In genomic region chr22:19117111-19117512, GRCh38 we compare ENCODE assay signal across 15 cellular contexts. TPM values are rescaled to one million over a fixed set of nuclear protein-coding genes. Genes with fewer than 3 reads are reported as not detected.
A peak's percentile ranks its signal among the peaks of the same experiment; 100 is the strongest.
DNase-seq lines count a peak whose midpoint lies in the region; ATAC-seq and TF ChIP-seq lines count a peak whose summit lies in the region.
"Had no signal": no experiment of that assay in that cellular context is flagged by ENCODE, and none has a peak within 500 bp of the region (broad histone marks: within the 10 kb centered on the region; RNA-seq: fewer than 3 reads in every experiment).

No MANE protein-coding gene starts in this region.

- peak overlapping the region; percentile 56 for H3K27ac Mint-ChIP-seq in CD4-positive, alpha-beta T cell
- peak overlapping the region; percentile 29 to 88 (median 60) for H3K27ac Mint-ChIP-seq in naive thymus-derived CD8-positive, alpha-beta T cell
- H3K27ac Mint-ChIP-seq: activated naive CD4-positive, alpha-beta T cell treated with anti-CD3 and anti-CD28 coated beads, Interleukin-2, amount 50 U/mL, for 72 hours had no signal

- DNase-seq in CD4-positive, alpha-beta T cell = no peak
- DNase-seq in H7 = peak; percentile 19
- peak; percentile 46 for DNase-seq in SHP77 treated with DMSO at 0.1 percent for 48 hours (lab: John Stamatoyannopoulos, UW)
- DNase-seq in naive thymus-derived CD8-positive, alpha-beta T cell = no peak
- DNase-seq in activated gamma-delta T cell (lab: John Stamatoyannopoulos, UW) = no peak
- no peak for DNase-seq in left ventricle myocardium inferior
- no peak for DNase-seq in NK-92 treated with Interleukin-12 subunit alpha and Interleukin-12 subunit beta, amount 100 ng/mL, for 24 hours (lab: John Stamatoyannopoulos, UW)
- DNase-seq: activated CD4-positive, alpha-beta T cell treated with anti-CD3 and anti-CD28 coated beads, Interleukin-2, amount 50 U/mL, for 48 hours; natural killer cell; NCI-H2227 treated with DMSO at 0.1 percent for 48 hours; T1000 had no signal

- H3K4me1 ChIP-seq in left ventricle myocardium inferior = peaks cover 82% of the 10 kb centered on the region

- POLR2A ChIA-PET in CD4-positive, alpha-beta T cell (lab: Charles Lee) = no interaction called here
- POLR2A ChIA-PET in naive thymus-derived CD8-positive, alpha-beta T cell (lab: Charles Lee) = no interaction called here

- H3K27me3 ChIP-seq in CD4-positive, alpha-beta T cell (ENCODE audit: control insufficient read depth, insufficient read depth, low read length) = no peaks in the 10 kb centered on the region
- no peaks in the 10 kb centered on the region for H3K27me3 ChIP-seq in H7 (ENCODE audit: control insufficient read depth, insufficient read depth, low read length)
- no peaks in the 10 kb centered on the region for H3K27me3 ChIP-seq in left ventricle myocardium inferior (ENCODE audit: low read depth)
- H3K27me3 ChIP-seq: heart left ventricle had no signal

- H3K9me3 ChIP-seq in CD4-positive, alpha-beta T cell (ENCODE audit: control insufficient read depth, low read length) = no peaks in the 10 kb centered on the region
- H3K9me3 ChIP-seq in left ventricle myocardium inferior (replicated peaks) = no peaks in the 10 kb centered on the region
- H3K9me3 ChIP-seq: heart left ventricle had no signal

- ATAC-seq in CD4-positive, alpha-beta T cell (ENCODE audit: poor library complexity) = no peak
- ATAC-seq in naive thymus-derived CD8-positive, alpha-beta T cell = no peak
- ATAC-seq: activated naive CD4-positive, alpha-beta T cell treated with anti-CD3 and anti-CD28 coated beads, Interleukin-2, amount 50 U/mL, for 72 hours; heart left ventricle; natural killer cell had no signal

- H3K4me3 ChIP-seq in H7 (ENCODE audit: insufficient read depth, low read depth, low read length) (no peak overlapping the region), left ventricle myocardium inferior (no peak overlapping the region)
- H3K4me3 ChIP-seq: heart left ventricle had no signal

- H3K4me1 Mint-ChIP-seq in CD4-positive, alpha-beta T cell (ENCODE audit: low read depth) = peaks cover 80% of the 10 kb centered on the region
- peaks cover 51 to 91% (median 80%) of the 10 kb centered on the region in 4 donors for H3K4me1 Mint-ChIP-seq in naive thymus-derived CD8-positive, alpha-beta T cell

- intact Hi-C loops in CD4-positive, alpha-beta T cell (cut with DNase I, micrococcal nuclease) = no loop called here
- intact Hi-C loops in left ventricle myocardium inferior (cut with micrococcal nuclease) = no loop called here

- no peak overlapping the region for H3K27ac ChIP-seq in CD4-positive, alpha-beta T cell (ENCODE audit: low read depth, low read length)
- no peak overlapping the region for H3K27ac ChIP-seq in left ventricle myocardium inferior (replicated peaks)
- H3K27ac ChIP-seq: epithelial cell of prostate, heart left ventricle, RWPE1 had no signal

- CTCF ChIA-PET in CD4-positive, alpha-beta T cell (lab: Charles Lee) = no interaction called here

- no peaks in the 10 kb centered on the region for H3K9me3 Mint-ChIP-seq in CD4-positive, alpha-beta T cell
- no peaks in the 10 kb centered on the region for H3K9me3 Mint-ChIP-seq in naive thymus-derived CD8-positive, alpha-beta T cell
- H3K9me3 Mint-ChIP-seq: activated naive CD4-positive, alpha-beta T cell treated with anti-CD3 and anti-CD28 coated beads, Interleukin-2, amount 50 U/mL, for 72 hours; natural killer cell had no signal

- peak overlapping the region; percentile 77 for H3K4me3 Mint-ChIP-seq in CD4-positive, alpha-beta T cell
- peak overlapping the region; percentile 0 to 86 (median 44) for H3K4me3 Mint-ChIP-seq in naive thymus-derived CD8-positive, alpha-beta T cell
- H3K4me3 Mint-ChIP-seq: natural killer cell had no signal

- no peak for TF ChIP-seq CTCF in CD4-positive, alpha-beta T cell (IDR thresholded peaks at IDR 0.05)
- no peak for TF ChIP-seq CTCF in left ventricle myocardium inferior (IDR thresholded peaks at IDR 0.05; ENCODE audit: borderline replicate concordance)

- H3K27me3 Mint-ChIP-seq in CD4-positive, alpha-beta T cell = no peaks in the 10 kb centered on the region
- no peaks in the 10 kb centered on the region for H3K27me3 Mint-ChIP-seq in naive thymus-derived CD8-positive, alpha-beta T cell

- peaks cover 32% of the 10 kb centered on the region for H3K36me3 Mint-ChIP-seq in CD4-positive, alpha-beta T cell (ENCODE audit: low read depth)
- H3K36me3 Mint-ChIP-seq in naive thymus-derived CD8-positive, alpha-beta T cell = peaks cover 0 to 13% (median 0%) of the 10 kb centered on the region in 3 donors
- H3K36me3 Mint-ChIP-seq: activated naive CD4-positive, alpha-beta T cell treated with anti-CD3 and anti-CD28 coated beads, Interleukin-2, amount 50 U/mL, for 72 hours; natural killer cell had no signal

- H3K36me3 ChIP-seq in H7 (replicated peaks; ENCODE audit: control insufficient read depth, insufficient read depth, low read length) (no peaks in the 10 kb centered on the region), left ventricle myocardium inferior (no peaks in the 10 kb centered on the region)

RNA-seq across cellular contexts. Expression of gene DGCR2, which starts 5.1 kb away (rescaled TPM):
- total RNA-seq in CD4-positive, alpha-beta T cell = 10 to 100 TPM; 31.9 to 35.5 TPM
- total RNA-seq in H7 (2014; rRNA removed; shearing (Covaris generic)) = 60.1 and 72.4 TPM in 2 replicates
- 10 to 100 TPM; 63.3 to 66.6 TPM for total RNA-seq in naive thymus-derived CD8-positive, alpha-beta T cell
- 10 to 100 TPM; 29.5 to 61.8 (median 37.8) TPM for polyA plus RNA-seq in naive thymus-derived CD8-positive, alpha-beta T cell
- total RNA-seq in left ventricle myocardium inferior = 33.0 TPM

RNA-seq across cellular contexts. Expression of gene TSSK2, which starts 14.0 kb away (rescaled TPM):
- under 1 TPM in 1 of 2 experiments, not detected in 1; 0.31 TPM for total RNA-seq in CD4-positive, alpha-beta T cell
- not detected in 2 replicates for total RNA-seq in H7 (2014; rRNA removed; shearing (Covaris generic))
- total RNA-seq in naive thymus-derived CD8-positive, alpha-beta T cell = not detected
- polyA plus RNA-seq in naive thymus-derived CD8-positive, alpha-beta T cell = not detected
- total RNA-seq in left ventricle myocardium inferior = not detected
- total RNA-seq: activated naive CD4-positive, alpha-beta T cell treated with anti-CD3 and anti-CD28 coated beads, Interleukin-2, amount 50 U/mL, for 72 hours; natural killer cell had no signal

RNA-seq across cellular contexts. Expression of gene ESS2, which starts 27.3 kb away (rescaled TPM):
- total RNA-seq in CD4-positive, alpha-beta T cell = 10 to 100 TPM; 56.1 to 58.0 TPM
- 17.6 and 28.4 TPM in 2 replicates for total RNA-seq in H7 (2014; rRNA removed; shearing (Covaris generic))
- total RNA-seq in naive thymus-derived CD8-positive, alpha-beta T cell = 10 to 100 TPM; 20.1 to 20.7 TPM
- 10 to 100 TPM in 1 of 3 donors, 1 to 10 TPM in 2; 4.5 to 11.2 (median 6.9) TPM for polyA plus RNA-seq in naive thymus-derived CD8-positive, alpha-beta T cell
- 9.5 TPM for total RNA-seq in left ventricle myocardium inferior

RNA-seq across cellular contexts. Expression of gene GSC2, which starts 33.0 kb away (rescaled TPM):
- total RNA-seq in CD4-positive, alpha-beta T cell = not detected
- 0.78 TPM in 1 of 2 replicates, not detected in the other for total RNA-seq in H7 (2014; rRNA removed; shearing (Covaris generic))
- not detected for total RNA-seq in naive thymus-derived CD8-positive, alpha-beta T cell
- polyA plus RNA-seq in naive thymus-derived CD8-positive, alpha-beta T cell = not detected
- total RNA-seq in left ventricle myocardium inferior = not detected
- total RNA-seq: activated naive CD4-positive, alpha-beta T cell treated with anti-CD3 and anti-CD28 coated beads, Interleukin-2, amount 50 U/mL, for 72 hours; heart left ventricle; natural killer cell had no signal
- polyA plus RNA-seq: heart left ventricle had no signal

Comparison
In these comparisons a context has a peak if more than half of its experiments do, and no peak if none do; other contexts are left out.
1. DNase-seq: peak in H7 (single experiment) and SHP77 treated with DMSO at 0.1 percent for 48 hours (single experiment); none in CD4-positive, alpha-beta T cell (0 of 10), naive thymus-derived CD8-positive, alpha-beta T cell (0 of 10), activated gamma-delta T cell (single experiment), left ventricle myocardium inferior (single experiment) and NK-92 treated with Interleukin-12 subunit alpha and Interleukin-12 subunit beta, amount 100 ng/mL, for 24 hours (single experiment).